Comparison of ENCODE assay signal across 17 cellular contexts in the genomic region with DNA sequence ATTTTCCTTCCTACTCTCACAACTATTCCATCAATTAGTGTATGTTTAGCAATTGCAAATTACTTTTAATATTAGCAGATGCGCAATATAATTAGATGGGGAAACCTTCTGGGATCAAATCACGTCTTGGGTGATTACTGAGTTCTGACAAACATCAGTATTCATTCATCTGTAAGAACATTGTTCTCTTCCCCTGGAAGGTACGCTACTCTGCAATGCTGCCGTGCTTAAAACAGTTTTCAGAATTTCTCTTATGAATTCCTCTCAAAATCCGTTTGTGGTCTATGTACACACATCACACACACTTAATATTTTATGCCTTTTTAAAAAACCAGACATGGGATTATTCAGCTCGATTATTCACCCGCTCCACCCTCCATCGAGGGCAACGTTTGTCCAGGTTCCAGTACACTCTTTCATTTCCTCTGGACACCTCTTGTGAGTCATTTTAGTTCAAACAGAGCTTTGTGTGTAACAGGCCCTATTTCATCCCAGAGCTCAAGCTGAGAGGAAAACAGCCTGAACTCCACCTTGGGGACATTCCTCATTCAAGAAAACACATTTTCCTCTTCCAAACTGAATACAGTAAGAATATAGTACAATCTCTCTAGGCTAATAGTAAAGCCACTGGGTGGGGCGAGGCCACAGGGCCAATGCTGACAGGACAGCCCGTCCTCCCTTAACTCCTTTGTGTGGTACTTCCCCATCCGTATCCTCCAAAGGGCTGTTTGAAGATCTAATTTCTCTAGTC.
DNase-seq lines count a peak whose midpoint lies in the region; ATAC-seq, FAIRE-seq and TF ChIP-seq lines count a peak whose summit lies in the region.
"Had no signal": no experiment of that assay in that cellular context is flagged by ENCODE, and none has a peak within 500 bp of the region (broad histone marks: within the 10 kb centered on the region; RNA-seq: fewer than 3 reads in every experiment).

No MANE protein-coding gene starts in this region.

- H3K27me3 ChIP-seq in dorsolateral prefrontal cortex (no peaks in the 10 kb centered on the region), lower lobe of right lung (ENCODE audit: low read depth) (peaks cover 4% of the 10 kb centered on the region), esophagus muscularis mucosa (no peaks in the 10 kb centered on the region)
- H3K27me3 ChIP-seq: gastroesophageal sphincter had no signal

- WGBS in esophagus muscularis mucosa = 65% methylated on average over 12 of the region's 12 CpGs

- TF ChIP-seq EP300 in esophagus muscularis mucosa (IDR thresholded peaks at IDR 0.05) = no peak

- H3K4me3 ChIP-seq in dorsolateral prefrontal cortex (peak overlapping the region in 2 of 59 donors; percentile 2 to 12), lower lobe of right lung (no peak overlapping the region), esophagus muscularis mucosa (no peak overlapping the region)
- H3K4me3 ChIP-seq: gastroesophageal sphincter, skin epidermis had no signal

- peak; percentile 68 for DNase-seq in A172 (ENCODE audit: low spot score)
- peak; percentile 71 for DNase-seq in RCC 7860 (ENCODE audit: low spot score)
- no peak for DNase-seq in dorsolateral prefrontal cortex
- DNase-seq in lower lobe of right lung = no peak
- DNase-seq in NCI-H2107 treated with DMSO at 0.1 percent for 48 hours (lab: John Stamatoyannopoulos, UW; ENCODE audit: unreplicated experiment) = no peak
- no peak for DNase-seq in esophagus muscularis mucosa (ENCODE audit: extremely low spot score)
- DNase-seq: activated CD8-positive, alpha-beta memory T cell treated with anti-CD3 and anti-CD28 coated beads, Interleukin-2, amount 10 ng/mL, durations not matched to agents 7 days and 5 days; activated naive CD4-positive, alpha-beta T cell treated with anti-CD3 and anti-CD28 coated beads, Interleukin-2, amount 10 ng/mL, durations not matched to agents 7 days and 5 days; kidney had no signal

- peak overlapping the region in 47 of 59 donors; percentile 5 to 82 (median 55) for H3K27ac ChIP-seq in dorsolateral prefrontal cortex
- no peak overlapping the region for H3K27ac ChIP-seq in lower lobe of right lung
- H3K27ac ChIP-seq in esophagus muscularis mucosa (replicated peaks in 1 of 4) = no peak overlapping the region
- H3K27ac ChIP-seq: gastroesophageal sphincter, HL-60, skin epidermis, VCaP had no signal

- no peaks in the 10 kb centered on the region for H3K36me3 ChIP-seq in lower lobe of right lung
- H3K36me3 ChIP-seq in esophagus muscularis mucosa = no peaks in the 10 kb centered on the region
- H3K36me3 ChIP-seq: gastroesophageal sphincter had no signal

- H3K4me1 ChIP-seq in lower lobe of right lung = no peaks in the 10 kb centered on the region
- no peaks in the 10 kb centered on the region for H3K4me1 ChIP-seq in esophagus muscularis mucosa
- H3K4me1 ChIP-seq: gastroesophageal sphincter had no signal

- intact Hi-C loops in dorsolateral prefrontal cortex (cut with DNase I) (no loop called here), lower lobe of right lung (cut with DNase I) (no loop called here), esophagus muscularis mucosa (cut with DNase I) (no loop called here)

- H3K9me3 ChIP-seq in lower lobe of right lung (no peaks in the 10 kb centered on the region), esophagus muscularis mucosa (no peaks in the 10 kb centered on the region)
- H3K9me3 ChIP-seq: gastroesophageal sphincter had no signal

- ATAC-seq in lower lobe of right lung (peak; percentile 75 to 91), HG03378 (IDR thresholded peaks at IDR 0.05; ENCODE audit: unreplicated experiment) (no peak), GM21447 (IDR thresholded peaks at IDR 0.05; ENCODE audit: unreplicated experiment) (no peak)
- ATAC-seq: activated CD8-positive, alpha-beta memory T cell treated with anti-CD3 and anti-CD28 coated beads, Interleukin-2, amount 10 ng/mL, durations not matched to agents 7 days and 5 days; gastroesophageal sphincter; natural killer cell treated with Interleukin-12 subunit alpha and Interleukin-12 subunit beta and Interleukin-15 and Interleukin-18, amount 100 ng/mL, for 72 hours; SK-N-SH treated with all-trans-retinoic acid at 6 μM for 48 hours had no signal

- TF ChIP-seq CTCF in dorsolateral prefrontal cortex (IDR thresholded peaks at IDR 0.05 in 54 of 56, conservative IDR thresholded peaks at IDR 0.05 in 2 of 56; ENCODE audit: low read depth in 1 of 56, partially characterized antibody in 56 of 56) (no peak), lower lobe of right lung (IDR thresholded peaks at IDR 0.05) (no peak), esophagus muscularis mucosa (IDR thresholded peaks at IDR 0.05) (no peak)

- no peak for TF ChIP-seq POLR2A in esophagus muscularis mucosa (IDR thresholded peaks at IDR 0.05; ENCODE audit: low read depth)

- FAIRE-seq in RCC 7860 (lab: Jason Lieb, UNC) = peak; percentile 87
- FAIRE-seq: kidney had no signal

Comparison
In these comparisons a context has a peak if more than half of its experiments do, and no peak if none do; other contexts are left out.
1. DNase-seq: peak in A172 (single experiment) and RCC 7860 (single experiment); none in dorsolateral prefrontal cortex (0 of 10), lower lobe of right lung (single experiment), NCI-H2107 treated with DMSO at 0.1 percent for 48 hours (single experiment) and esophagus muscularis mucosa (single experiment).
2. H3K27ac ChIP-seq: peak in dorsolateral prefrontal cortex (47 of 59); none in lower lobe of right lung (single experiment) and esophagus muscularis mucosa (0 of 4).
3. ATAC-seq: peak in lower lobe of right lung (2 of 2); none in HG03378 (single experiment) and GM21447 (single experiment).